10 cellular contexts compared by ENCODE assay signal in the genomic region with DNA sequence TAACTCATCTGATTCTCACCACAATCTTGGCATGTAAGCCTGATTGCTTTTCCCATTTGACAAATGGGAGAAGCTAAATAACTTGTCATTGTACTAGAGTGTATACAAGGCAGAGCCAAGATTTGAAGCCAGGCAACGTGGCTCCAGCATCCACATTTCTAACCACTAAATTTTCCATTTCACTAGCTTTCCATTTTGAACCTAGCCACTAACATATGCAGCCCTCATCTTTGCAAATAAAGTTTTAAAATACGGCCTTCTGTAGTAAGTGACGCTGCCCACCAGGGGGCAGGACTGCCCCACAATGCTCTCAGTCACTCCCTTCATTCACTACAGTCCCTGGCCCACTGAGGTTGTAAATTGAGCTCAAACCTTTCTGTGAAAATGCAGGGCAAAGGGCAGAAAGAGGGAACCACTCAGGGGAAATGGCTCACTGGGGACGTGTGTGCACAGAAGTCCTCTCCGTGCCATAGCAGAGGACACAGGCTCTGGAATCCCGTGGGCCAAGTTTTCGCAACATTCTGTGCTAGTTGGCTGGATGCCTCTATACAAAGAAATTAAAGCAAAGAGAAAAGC.
DNase-seq lines count a peak whose midpoint lies in the region; ATAC-seq and TF ChIP-seq lines count a peak whose summit lies in the region.
"Had no signal": no experiment of that assay in that cellular context is flagged by ENCODE, and none has a peak within 500 bp of the region (broad histone marks: within the 10 kb centered on the region; RNA-seq: fewer than 3 reads in every experiment).

No MANE protein-coding gene starts in this region.

- peaks cover 5% of the 10 kb centered on the region; the same call in 1 of the 2 replicates for H3K4me1 ChIP-seq in IMR-90 (ENCODE audit: control insufficient read depth, insufficient read depth, low read length)

- H3K23ac ChIP-seq in IMR-90 (ENCODE audit: low read depth, low read length), result no peak overlapping the region

- H2BK20ac ChIP-seq in IMR-90 (ENCODE audit: low read depth, low read length), result peak overlapping the region; percentile 66

- in situ Hi-C loops in IMR-90 (cut with MboI; ENCODE audit: low sequenced_read_pairs), result loop anchor here (10.0 to 25.0 kb wide), 3 partner anchors 549 to 846 kb away; a partner anchor contains a TSS

- H3K9ac ChIP-seq in IMR-90 (ENCODE audit: low read depth, low read length), result no peak overlapping the region
- H3K9ac ChIP-seq: BLaER1 had no signal

- DNase-seq in NCI-H1436 (lab: John Stamatoyannopoulos, UW), result peak; percentile 2
- DNase-seq in NCI-H1436 treated with DMSO at 0.1 percent for 48 hours (lab: John Stamatoyannopoulos, UW), result no peak
- DNase-seq in IMR-90, result peak; percentile 68
- peak; percentile 31 to 50 for DNase-seq in SHP77 (lab: John Stamatoyannopoulos, UW)
- DNase-seq in cerebellar cortex (ENCODE audit: low spot score), result peak; percentile 79
- DNase-seq in left kidney (ENCODE audit: low read depth, low spot score), result peak; percentile 91
- DNase-seq in stimulated activated CD8-positive, alpha-beta memory T cell treated with anti-CD3 and anti-CD28 coated beads, Interleukin-4, amount 100 ng/mL, for 48 hours, result peak; percentile 65

- H3K9me1 ChIP-seq in IMR-90 (ENCODE audit: insufficient read depth, low read length), result peaks cover 7% of the 10 kb centered on the region; the same call in 1 of the 2 replicates

- intact Hi-C loops in IMR-90 (cut with micrococcal nuclease), result loop anchor here (1.0 to 10.0 kb wide), 7 partner anchors 126 to 846 kb away; a partner anchor contains a TSS

- H2BK15ac ChIP-seq in IMR-90 (ENCODE audit: low read depth, low read length), result peak overlapping the region; percentile 17; the same call in 2 of the 3 replicates

- 0 out of 2 replicates have a peak overlapping the region, but pooled peaks have one; percentile 25 for H2BK120ac ChIP-seq in IMR-90 (ENCODE audit: low read depth, low read length)

- POLR2A ChIA-PET in IMR-90 (lab: Charles Lee; ENCODE audit: unreplicated experiment), result interaction anchor here (0.7 kb wide), 1 partner anchor 70 kb away, joined by 6 read pairs; no protein-coding TSS in a partner anchor

- H3K79me1 ChIP-seq in IMR-90 (ENCODE audit: low read depth in 1 of 2, low read length in 2 of 2), result no peaks in the 10 kb centered on the region

- H4K91ac ChIP-seq in IMR-90 (ENCODE audit: insufficient read depth, low read depth, low read length), result no peak overlapping the region

- ATAC-seq in GM21528 (IDR thresholded peaks at IDR 0.05; ENCODE audit: low FRiP score, unreplicated experiment) (peak; percentile 84), IMR-90 (ENCODE audit: low read depth) (peak; percentile 97)

- no peak overlapping the region for H3K56ac ChIP-seq in IMR-90 (ENCODE audit: extremely low read depth, insufficient read depth, low read length)

- peak; percentile 94 for TF ChIP-seq RAD21 in IMR-90 (IDR thresholded peaks at IDR 0.05; ENCODE audit: low read length)

- peak overlapping the region; percentile 25; the same call in 1 of the 2 replicates for H2AK5ac ChIP-seq in IMR-90 (ENCODE audit: low read depth, low read length)

- peaks cover 3% of the 10 kb centered on the region for H3K9me3 ChIP-seq in IMR-90 (ENCODE audit: control insufficient read depth, insufficient read depth, low read length)
- H3K9me3 ChIP-seq: BLaER1 had no signal

- H2AK9ac ChIP-seq in IMR-90 (replicated peaks; ENCODE audit: low read depth, low read length, poor library complexity), result no peak overlapping the region

- dilution Hi-C loops in IMR-90 (cut with HindIII; ENCODE audit: low sequenced_read_pairs, unreplicated experiment), result no loop called here

- H3K4me3 ChIP-seq in IMR-90 (ENCODE audit: insufficient read depth, low read depth, low read length), result no peak overlapping the region
- H3K4me3 ChIP-seq: BLaER1 had no signal

- H2AFZ ChIP-seq in IMR-90 (replicated peaks; ENCODE audit: low read length, poor library complexity), result peak overlapping the region; percentile 80

- 0 out of 2 replicates have a peak overlapping the region, but pooled peaks have one; percentile 24 for H3K14ac ChIP-seq in IMR-90 (replicated peaks; ENCODE audit: low read depth, low read length)

- peaks cover 3% of the 10 kb centered on the region; the same call in 1 of the 2 replicates for H3K36me3 ChIP-seq in IMR-90 (ENCODE audit: control insufficient read depth, insufficient read depth, low read length)
- H3K36me3 ChIP-seq: BLaER1 had no signal

- no peak overlapping the region for H3K18ac ChIP-seq in IMR-90 (ENCODE audit: low read depth, low read length)

- peak; percentile 91 for TF ChIP-seq CTCF in IMR-90 (conservative IDR thresholded peaks at IDR 0.05; ENCODE audit: low read depth, low read length)

- WGBS in IMR-90 (ENCODE audit: extremely low coverage in 2 of 2, insufficient read length in 1 of 2), 2 experiments, result no CpG with 5 or more reads among the region's 7 CpGs

- BruUV-seq in IMR-90 (replicated peaks; lab: Mats Ljungman, UMichigan), result no TSS peak

- H3K27me3 ChIP-seq in IMR-90 (ENCODE audit: control insufficient read depth, insufficient read depth, low read length), result no peaks in the 10 kb centered on the region
- H3K27me3 ChIP-seq: BLaER1 had no signal

- H3K27ac ChIP-seq in IMR-90 (ENCODE audit: insufficient read depth, low read length), result no peak overlapping the region
- H3K27ac ChIP-seq: BLaER1, epithelial cell of prostate had no signal

- H3K4me2 ChIP-seq in IMR-90 (ENCODE audit: low read depth, low read length), result no peak overlapping the region
- H3K4me2 ChIP-seq: BLaER1 had no signal

- no peak overlapping the region for H2BK5ac ChIP-seq in IMR-90 (ENCODE audit: low read depth, low read length, poor library complexity, severe bottlenecking)

- CTCF ChIA-PET in IMR-90 (lab: Yijun Ruan, JAX), result interaction anchor here (0.5 to 2.6 kb wide), 14 partner anchors 12 to 673 kb away, joined by 3 to 13 read pairs (median 3); no protein-coding TSS in a partner anchor

- peak overlapping the region; percentile 39 for H3K4ac ChIP-seq in IMR-90 (ENCODE audit: low read depth, low read length)

- no peak overlapping the region for H4K5ac ChIP-seq in IMR-90 (ENCODE audit: low read depth, low read length)

- H4K20me1 ChIP-seq in IMR-90 (ENCODE audit: insufficient read depth, low read length), result no peaks in the 10 kb centered on the region
- H4K20me1 ChIP-seq: BLaER1 had no signal

- peak overlapping the region in 1 of 2 experiments; percentile 65; a peak in 1 of 4 replicates for H4K8ac ChIP-seq in IMR-90 (ENCODE audit: low read depth in 2 of 2, low read length in 2 of 2)

- TF ChIP-seq POLR2A in IMR-90 (IDR thresholded peaks at IDR 0.05; ENCODE audit: low read depth, low read length), result 0 out of 2 replicates have a peak, but pooled peaks have one; percentile 35

TF ChIP-seq in IMR-90, 13 proteins besides CTCF, POLR2A, EP300 and RAD21:
- TF ChIP-seq CEBPB (IDR thresholded peaks at IDR 0.05; ENCODE audit: low read depth, low read length), result peak; percentile 81
- no peak for TF ChIP-seq MXI1 (IDR thresholded peaks at IDR 0.05; ENCODE audit: borderline replicate concordance, low read depth, low read length)
- no peak for TF ChIP-seq CHD1 (IDR thresholded peaks at IDR 0.05; ENCODE audit: low read depth, low read length)
- no peak for TF ChIP-seq RFX5 (IDR thresholded peaks at IDR 0.05; ENCODE audit: low read depth, low read length)
- TF ChIP-seq, protein P1, sequence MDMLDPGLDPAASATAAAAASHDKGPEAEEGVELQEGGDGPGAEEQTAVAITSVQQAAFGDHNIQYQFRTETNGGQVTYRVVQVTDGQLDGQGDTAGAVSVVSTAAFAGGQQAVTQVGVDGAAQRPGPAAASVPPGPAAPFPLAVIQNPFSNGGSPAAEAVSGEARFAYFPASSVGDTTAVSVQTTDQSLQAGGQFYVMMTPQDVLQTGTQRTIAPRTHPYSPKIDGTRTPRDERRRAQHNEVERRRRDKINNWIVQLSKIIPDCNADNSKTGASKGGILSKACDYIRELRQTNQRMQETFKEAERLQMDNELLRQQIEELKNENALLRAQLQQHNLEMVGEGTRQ (IDR thresholded peaks at IDR 0.05; ENCODE audit: low read depth, low read length), result no peak
- no peak for TF ChIP-seq NFE2L2 (IDR thresholded peaks at IDR 0.05; ENCODE audit: low read depth, low read length)
- TF ChIP-seq SMC3 (IDR thresholded peaks at IDR 0.05; ENCODE audit: low read depth, low read length), result peak; percentile 81
